ENCODE assay signal across 8 cellular contexts in the genomic region with DNA sequence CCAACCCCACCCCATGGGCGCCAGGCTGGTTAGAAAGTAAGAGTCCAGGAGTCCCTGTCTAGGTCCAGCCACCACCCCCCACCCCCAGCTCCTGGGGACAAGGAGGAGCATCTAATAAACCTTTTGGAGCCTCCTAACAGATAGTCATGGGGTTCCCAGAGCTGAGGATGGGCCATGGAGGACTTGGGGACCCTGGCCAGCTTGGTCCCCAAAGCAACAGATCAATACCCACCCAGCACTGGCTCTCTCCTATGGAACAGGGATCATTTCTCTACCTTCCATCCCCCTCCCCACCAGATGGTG. TPM values are rescaled to one million over a fixed set of nuclear protein-coding genes. Genes with fewer than 3 reads are reported as not detected.
DNase-seq lines count a peak whose midpoint lies in the region; ATAC-seq and TF ChIP-seq lines count a peak whose summit lies in the region.

No MANE protein-coding gene starts in this region.

- no peaks in the 10 kb centered on the region for H3K9me3 Mint-ChIP-seq in activated T-helper 2 cell treated with anti-CD3 and anti-CD28 coated beads, Interferon-gamma antibody, Interleukin-2, Interleukin-4, amounts not matched to agents 10 μg/mL and 5 μg/mL and 100 μg/mL, durations not matched to agents 14 hours and 24 hours and 36 hours
- no peaks in the 10 kb centered on the region for H3K9me3 Mint-ChIP-seq in type B pancreatic cell

- peak overlapping the region; percentile 47 for H3K4me3 Mint-ChIP-seq in activated T-helper 2 cell treated with anti-CD3 and anti-CD28 coated beads, Interferon-gamma antibody, Interleukin-2, Interleukin-4, amounts not matched to agents 10 μg/mL and 5 μg/mL and 100 μg/mL, durations not matched to agents 14 hours and 24 hours and 36 hours (ENCODE audit: low read depth)
- H3K4me3 Mint-ChIP-seq in type B pancreatic cell, result no peak overlapping the region

- H3K27me3 Mint-ChIP-seq in activated T-helper 2 cell treated with anti-CD3 and anti-CD28 coated beads, Interferon-gamma antibody, Interleukin-2, Interleukin-4, amounts not matched to agents 10 μg/mL and 5 μg/mL and 100 μg/mL, durations not matched to agents 14 hours and 24 hours and 36 hours (ENCODE audit: low read depth), result no peaks in the 10 kb centered on the region
- no peaks in the 10 kb centered on the region for H3K27me3 Mint-ChIP-seq in type B pancreatic cell

- ATAC-seq in mucosa of descending colon (peak; percentile 18), GM19455 (IDR thresholded peaks at IDR 0.05; ENCODE audit: unreplicated experiment) (no peak)
- ATAC-seq in activated CD4-positive, CD25-positive, alpha-beta regulatory T cell treated with anti-CD3 and anti-CD28 coated beads, Interleukin-2, amount 50 U/mL, for 24 hours, result no peak

- H3K36me3 ChIP-seq in mucosa of descending colon (ENCODE audit: low read depth), result peaks cover 11% of the 10 kb centered on the region

- H3K9me3 ChIP-seq in mucosa of descending colon, result no peaks in the 10 kb centered on the region

- H3K27ac Mint-ChIP-seq in activated T-helper 2 cell treated with anti-CD3 and anti-CD28 coated beads, Interferon-gamma antibody, Interleukin-2, Interleukin-4, amounts not matched to agents 10 μg/mL and 5 μg/mL and 100 μg/mL, durations not matched to agents 14 hours and 24 hours and 36 hours, result no peak overlapping the region
- H3K27ac Mint-ChIP-seq in type B pancreatic cell, result no peak overlapping the region

- DNase-seq in stimulated activated CD4-positive, alpha-beta T cell treated with anti-CD3 and anti-CD28 coated beads, Interleukin-15, amount 100 ng/mL, for 24 hours, result peak; percentile 23
- no peak for DNase-seq in stimulated activated CD4-positive, alpha-beta T cell treated with anti-CD3 and anti-CD28 coated beads, Interleukin-4, amount 100 ng/mL, for 4 hours
- DNase-seq in activated T-helper 2 cell treated with anti-CD3 and anti-CD28 coated beads, Interferon-gamma antibody, Interleukin-2, Interleukin-4, amounts not matched to agents 10 μg/mL and 5 μg/mL and 100 μg/mL, durations not matched to agents 14 hours and 24 hours and 36 hours (ENCODE audit: low spot score), result no peak
- DNase-seq in mucosa of descending colon (peak; percentile 57 to 70 (median 66)), type B pancreatic cell (ENCODE audit: extremely low spot score, unreplicated experiment) (no peak), kidney glomerular epithelial cell (lab: John Stamatoyannopoulos, UW) (no peak)

- H3K4me1 Mint-ChIP-seq in activated T-helper 2 cell treated with anti-CD3 and anti-CD28 coated beads, Interferon-gamma antibody, Interleukin-2, Interleukin-4, amounts not matched to agents 10 μg/mL and 5 μg/mL and 100 μg/mL, durations not matched to agents 14 hours and 24 hours and 36 hours (ENCODE audit: low read depth), result peaks cover 2% of the 10 kb centered on the region
- H3K4me1 Mint-ChIP-seq in type B pancreatic cell (ENCODE audit: unreplicated experiment), result peaks cover 14% of the 10 kb centered on the region

- no peak overlapping the region for H3K4me3 ChIP-seq in mucosa of descending colon

- intact Hi-C loops in activated T-helper 2 cell treated with anti-CD3 and anti-CD28 coated beads, Interferon-gamma antibody, Interleukin-2, Interleukin-4, amounts not matched to agents 10 μg/mL and 5 μg/mL and 100 μg/mL, durations not matched to agents 14 hours and 24 hours and 36 hours (cut with micrococcal nuclease), result no loop called here
- intact Hi-C loops in mucosa of descending colon (cut with DNase I, micrococcal nuclease), result no loop called here

- H3K4me1 ChIP-seq in mucosa of descending colon (ENCODE audit: low read depth), result peaks cover 40% of the 10 kb centered on the region

- TF ChIP-seq CTCF in mucosa of descending colon (IDR thresholded peaks at IDR 0.05) (no peak), type B pancreatic cell (conservative IDR thresholded peaks at IDR 0.05) (no peak)

- peaks cover 11% of the 10 kb centered on the region for H3K36me3 Mint-ChIP-seq in activated T-helper 2 cell treated with anti-CD3 and anti-CD28 coated beads, Interferon-gamma antibody, Interleukin-2, Interleukin-4, amounts not matched to agents 10 μg/mL and 5 μg/mL and 100 μg/mL, durations not matched to agents 14 hours and 24 hours and 36 hours (ENCODE audit: low read depth)
- H3K36me3 Mint-ChIP-seq in type B pancreatic cell, result peaks cover 8% of the 10 kb centered on the region

RNA-seq across cellular contexts. Expression of gene NR2F6, which starts 9.4 kb away (rescaled TPM):
- total RNA-seq in activated T-helper 2 cell treated with anti-CD3 and anti-CD28 coated beads, Interferon-gamma antibody, Interleukin-2, Interleukin-4, amounts not matched to agents 10 μg/mL and 5 μg/mL and 100 μg/mL, durations not matched to agents 14 hours and 24 hours and 36 hours, result 13.2 and 13.4 TPM in 2 replicates
- total RNA-seq in mucosa of descending colon (100 to 1,000 TPM; 103 to 157 (median 140) TPM), type B pancreatic cell (ENCODE audit: low replicate concordance) (70.9 and 94.2 TPM in 2 replicates)

RNA-seq across cellular contexts. Expression of gene OCEL1, which starts 10.3 kb away (rescaled TPM):
- total RNA-seq in activated T-helper 2 cell treated with anti-CD3 and anti-CD28 coated beads, Interferon-gamma antibody, Interleukin-2, Interleukin-4, amounts not matched to agents 10 μg/mL and 5 μg/mL and 100 μg/mL, durations not matched to agents 14 hours and 24 hours and 36 hours, result 20.7 and 22.0 TPM in 2 replicates
- total RNA-seq in mucosa of descending colon (100 to 1,000 TPM in 1 of 3 donors, 10 to 100 TPM in 2; 38.1 to 105 (median 58.4) TPM), type B pancreatic cell (ENCODE audit: low replicate concordance) (19.2 and 23.8 TPM in 2 replicates)

RNA-seq across cellular contexts. Expression of gene USE1, which starts 21.2 kb away (rescaled TPM):
- 26.4 and 27.2 TPM in 2 replicates for total RNA-seq in activated T-helper 2 cell treated with anti-CD3 and anti-CD28 coated beads, Interferon-gamma antibody, Interleukin-2, Interleukin-4, amounts not matched to agents 10 μg/mL and 5 μg/mL and 100 μg/mL, durations not matched to agents 14 hours and 24 hours and 36 hours
- total RNA-seq in mucosa of descending colon (10 to 100 TPM; 17.4 to 31.2 (median 28.0) TPM), type B pancreatic cell (ENCODE audit: low replicate concordance) (18.7 and 22.3 TPM in 2 replicates)

RNA-seq across cellular contexts. Expression of gene USHBP1, which starts 28.2 kb away (rescaled TPM):
- total RNA-seq in activated T-helper 2 cell treated with anti-CD3 and anti-CD28 coated beads, Interferon-gamma antibody, Interleukin-2, Interleukin-4, amounts not matched to agents 10 μg/mL and 5 μg/mL and 100 μg/mL, durations not matched to agents 14 hours and 24 hours and 36 hours, result 0.07 TPM in 1 of 2 replicates, not detected in the other
- total RNA-seq in mucosa of descending colon (1 to 10 TPM in 2 of 3 donors, under 1 TPM in 1; 0.52 to 2.6 (median 2.2) TPM), type B pancreatic cell (ENCODE audit: low replicate concordance) (0.29 TPM in 1 of 2 replicates, not detected in the other)

RNA-seq across cellular contexts. Expression of gene BABAM1, which starts 30.9 kb away (rescaled TPM):
- total RNA-seq in activated T-helper 2 cell treated with anti-CD3 and anti-CD28 coated beads, Interferon-gamma antibody, Interleukin-2, Interleukin-4, amounts not matched to agents 10 μg/mL and 5 μg/mL and 100 μg/mL, durations not matched to agents 14 hours and 24 hours and 36 hours, result 122 and 123 TPM in 2 replicates
- total RNA-seq in mucosa of descending colon, result 10 to 100 TPM; 64.6 to 80.3 (median 76.2) TPM
- total RNA-seq in type B pancreatic cell (ENCODE audit: low replicate concordance), result 84.6 and 93.3 TPM in 2 replicates

Comparison
In these comparisons a context has a peak if more than half of its experiments do, and no peak if none do; other contexts are left out.
1. DNase-seq: peak in stimulated activated CD4-positive, alpha-beta T cell treated with anti-CD3 and anti-CD28 coated beads, Interleukin-15, amount 100 ng/mL, for 24 hours (single experiment) and mucosa of descending colon (3 of 3); none in stimulated activated CD4-positive, alpha-beta T cell treated with anti-CD3 and anti-CD28 coated beads, Interleukin-4, amount 100 ng/mL, for 4 hours (0 of 2), activated T-helper 2 cell treated with anti-CD3 and anti-CD28 coated beads, Interferon-gamma antibody, Interleukin-2, Interleukin-4, amounts not matched to agents 10 μg/mL and 5 μg/mL and 100 μg/mL, durations not matched to agents 14 hours and 24 hours and 36 hours (single experiment), type B pancreatic cell (single experiment) and kidney glomerular epithelial cell (single experiment).